ENCODE assay signal across 26 cellular contexts in the genomic region with DNA sequence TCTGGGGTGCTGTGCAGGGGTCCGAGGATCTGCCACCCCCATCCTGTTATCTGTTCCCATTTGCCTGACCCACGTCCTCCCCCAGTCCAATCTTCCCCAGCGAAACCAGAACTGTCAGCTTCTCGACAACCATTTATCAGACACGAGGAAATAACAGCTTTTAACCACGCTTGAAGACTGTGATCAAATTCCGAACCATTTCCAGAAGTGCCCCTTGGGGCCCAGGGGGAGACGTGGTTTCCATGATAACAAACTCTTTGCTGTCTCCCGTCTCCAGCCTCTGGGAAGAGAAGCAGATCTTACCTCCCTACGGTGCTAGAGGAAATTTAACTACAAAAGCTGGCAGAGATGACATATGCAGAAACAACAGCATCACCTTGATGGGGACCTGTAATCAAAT. TPM values are rescaled to one million over a fixed set of nuclear protein-coding genes. Genes with fewer than 3 reads are reported as not detected.
"Had no signal": no experiment of that assay in that cellular context is flagged by ENCODE, and none has a peak within 500 bp of the region (broad histone marks: within the 10 kb centered on the region; RNA-seq: fewer than 3 reads in every experiment).

No MANE protein-coding gene starts in this region.

- H3K4me1 Mint-ChIP-seq: T-helper 17 cell had no signal

- ATAC-seq: HepG2, Panc1, PC-3, SK-N-SH treated with all-trans-retinoic acid at 6 μM for 48 hours, T-helper 17 cell had no signal

- DNase-seq: IMR-90, Kasumi-1, MM.1S, NCI-H1092 treated with DMSO at 0.1 percent for 48 hours, NCI-H1436, NCI-H187, NCI-H2029, NCI-H2081 treated with DMSO at 0.1 percent for 48 hours, NCI-H345, NCI-H446 treated with DMSO at 0.1 percent for 48 hours, NCI-H510A treated with DMSO at 0.1 percent for 48 hours, NCI-H526, PC-3, SHP77, T-helper 1 cell, T-helper 17 cell had no signal

- H3K4me2 ChIP-seq: KMS-11 had no signal

- H3K27ac ChIP-seq: KMS-11, RWPE1 had no signal

- H3K9me3 Mint-ChIP-seq: T-helper 2 cell treated with Interferon-gamma antibody and Interleukin-4, amounts not matched to agents 5 μg/mL and 100 μg/mL, for 36 hours had no signal

- H3K27ac Mint-ChIP-seq: T-helper 17 cell; T-helper 2 cell treated with Interferon-gamma antibody and Interleukin-4, amounts not matched to agents 5 μg/mL and 100 μg/mL, for 36 hours had no signal

- H3K4me3 Mint-ChIP-seq: T-helper 17 cell; T-helper 2 cell treated with Interferon-gamma antibody and Interleukin-4, amounts not matched to agents 5 μg/mL and 100 μg/mL, for 36 hours had no signal

- H3K9ac ChIP-seq: KMS-11 had no signal

RNA-seq across cellular contexts. Expression of a gene that starts 35.1 kb away (rescaled TPM):
- total RNA-seq: HepG2, HT1080, IMR-90, M059J, OCI-LY7, SK-MEL-5, T-helper 17 cell had no signal
- polyA plus RNA-seq: HepG2, IMR-90 had no signal
